ENCODE assay signal across 14 cellular contexts in genomic region chr13:43003729-43004128, GRCh38. TPM values are rescaled to one million over a fixed set of nuclear protein-coding genes. Genes with fewer than 3 reads are reported as not detected.
DNase-seq lines count a peak whose midpoint lies in the region; FAIRE-seq and TF ChIP-seq lines count a peak whose summit lies in the region.
"Had no signal": no experiment of that assay in that cellular context is flagged by ENCODE, and none has a peak within 500 bp of the region (broad histone marks: within the 10 kb centered on the region; RNA-seq: fewer than 3 reads in every experiment).

No MANE protein-coding gene starts in this region.

- no peak overlapping the region for H3K4ac ChIP-seq in mesenchymal stem cell (ENCODE audit: low read depth in 1 of 2, low read length in 2 of 2)

- H3K36me3 ChIP-seq in bronchial epithelial cell (ENCODE audit: control insufficient read depth, insufficient read depth, low read length): no peaks in the 10 kb centered on the region
- H3K36me3 ChIP-seq in mesenchymal stem cell (ENCODE audit: control insufficient read depth in 1 of 2, insufficient read depth in 2 of 2, low read depth in 1 of 2, low read length in 2 of 2): no peaks in the 10 kb centered on the region
- no peaks in the 10 kb centered on the region for H3K36me3 ChIP-seq in CD8-positive, alpha-beta memory T cell (ENCODE audit: insufficient read depth, low read length)
- H3K36me3 ChIP-seq: BLaER1 treated with 17β-estradiol and CSF1 and Interleukin-3, amounts not matched to agents 10 nM and 100 nM had no signal

- H3K27me3 ChIP-seq in bronchial epithelial cell (ENCODE audit: control insufficient read depth, insufficient read depth, low read length): no peaks in the 10 kb centered on the region
- H3K27me3 ChIP-seq in mesenchymal stem cell (ENCODE audit: control insufficient read depth in 1 of 2, insufficient read depth in 1 of 2, low read length in 2 of 2): no peaks in the 10 kb centered on the region
- H3K27me3 ChIP-seq in CD8-positive, alpha-beta memory T cell (ENCODE audit: insufficient read depth, low read length, poor library complexity, severe bottlenecking): no peaks in the 10 kb centered on the region
- H3K27me3 ChIP-seq: BLaER1 treated with 17β-estradiol and CSF1 and Interleukin-3, amounts not matched to agents 10 nM and 100 nM had no signal

- H4K8ac ChIP-seq in mesenchymal stem cell (ENCODE audit: low read length): no peak overlapping the region

- peaks cover 0 to 4% (median 0%) of the 10 kb centered on the region in 5 donors for H3K9me3 Mint-ChIP-seq in CD8-positive, alpha-beta memory T cell

- H3K14ac ChIP-seq in mesenchymal stem cell (ENCODE audit: low read length in 2 of 2): no peak overlapping the region

- no peak overlapping the region for H2BK120ac ChIP-seq in mesenchymal stem cell (ENCODE audit: low read depth, low read length)

- no peak overlapping the region for H2BK15ac ChIP-seq in mesenchymal stem cell (ENCODE audit: low read depth, poor library complexity, severe bottlenecking)

- DNase-seq in RWPE1 (ENCODE audit: low spot score) (no peak), bronchial epithelial cell (ENCODE audit: low read depth) (peak; percentile 52), mesenchymal stem cell (no peak), HK-2 (ENCODE audit: unreplicated experiment) (no peak), Kasumi-1 (lab: John Stamatoyannopoulos, UW) (no peak), cerebellum (ENCODE audit: low spot score) (no peak)
- no peak for DNase-seq in CD8-positive, alpha-beta memory T cell
- DNase-seq: ACHN; Calu3; CD4-positive, CD25-positive, alpha-beta regulatory T cell; DMS 273 treated with DMSO at 0.1 percent for 48 hours; GM23248 had no signal

- no peak overlapping the region for H2BK5ac ChIP-seq in mesenchymal stem cell (ENCODE audit: low read depth, low read length, poor library complexity, severe bottlenecking)

- H3K79me1 ChIP-seq in mesenchymal stem cell (replicated peaks; ENCODE audit: low read length, poor library complexity, severe bottlenecking): no peaks in the 10 kb centered on the region

- WGBS in mesenchymal stem cell: 95% methylated on average over 2 of the region's 6 CpGs

- no peak overlapping the region for H4K91ac ChIP-seq in mesenchymal stem cell (ENCODE audit: low read length)

- peaks cover 0 to 1% of the 10 kb centered on the region in 2 donors for H3K27me3 Mint-ChIP-seq in CD8-positive, alpha-beta memory T cell

- no peaks in the 10 kb centered on the region for H3K4me1 Mint-ChIP-seq in CD8-positive, alpha-beta memory T cell
- H3K4me1 Mint-ChIP-seq: CD4-positive, CD25-positive, alpha-beta regulatory T cell had no signal

- POLR2A ChIA-PET in RWPE1 (lab: Yijun Ruan, JAX; ENCODE audit: low non-redundant PET): no interaction called here
- POLR2A ChIA-PET in CD8-positive, alpha-beta memory T cell (lab: Charles Lee): no interaction called here

- no peak overlapping the region for H2BK12ac ChIP-seq in mesenchymal stem cell (ENCODE audit: low read length in 2 of 2)

- TF ChIP-seq CTCF in RWPE1 (conservative IDR thresholded peaks at IDR 0.05; ENCODE audit: low read depth) (no peak), bronchial epithelial cell (IDR thresholded peaks at IDR 0.05; ENCODE audit: insufficient read depth, low read length, severe bottlenecking) (no peak)

- H2AFZ ChIP-seq in mesenchymal stem cell (ENCODE audit: low read depth, low read length): no peak overlapping the region
- H2AFZ ChIP-seq: GM23248 had no signal

- H3K4me3 ChIP-seq in bronchial epithelial cell (ENCODE audit: low read depth, low read length): no peak overlapping the region
- no peak overlapping the region for H3K4me3 ChIP-seq in mesenchymal stem cell (ENCODE audit: insufficient read depth in 1 of 2, low read depth in 1 of 2, low read length in 2 of 2)
- H3K4me3 ChIP-seq in CD8-positive, alpha-beta memory T cell (ENCODE audit: low read length): no peak overlapping the region
- H3K4me3 ChIP-seq: BLaER1 treated with 17β-estradiol and CSF1 and Interleukin-3, amounts not matched to agents 10 nM and 100 nM; GM23248 had no signal

- H3K9ac ChIP-seq in mesenchymal stem cell (ENCODE audit: low read length): no peak overlapping the region
- H3K9ac ChIP-seq: BLaER1 treated with 17β-estradiol and CSF1 and Interleukin-3, amounts not matched to agents 10 nM and 100 nM; GM23248 had no signal

- peaks cover 0 to 11% (median 4%) of the 10 kb centered on the region in 3 donors for H3K36me3 Mint-ChIP-seq in CD8-positive, alpha-beta memory T cell

- H3K23ac ChIP-seq in mesenchymal stem cell (ENCODE audit: low read length in 2 of 2): no peak overlapping the region

- no peak overlapping the region for H3K18ac ChIP-seq in mesenchymal stem cell (ENCODE audit: low read depth in 1 of 2, low read length in 2 of 2)

- H2AK5ac ChIP-seq in mesenchymal stem cell (ENCODE audit: low read length, severe bottlenecking): peak overlapping the region; percentile 61

- no peak for FAIRE-seq in bronchial epithelial cell (lab: Jason Lieb, UNC)
- FAIRE-seq: H54 had no signal

- H3K27ac Mint-ChIP-seq in CD8-positive, alpha-beta memory T cell: peak overlapping the region in 1 of 8 donors; percentile 22
- H3K27ac Mint-ChIP-seq: CD4-positive, CD25-positive, alpha-beta regulatory T cell had no signal

- H3K4me2 ChIP-seq in mesenchymal stem cell (ENCODE audit: low read length, poor library complexity, severe bottlenecking): no peak overlapping the region
- H3K4me2 ChIP-seq: BLaER1 treated with 17β-estradiol and CSF1 and Interleukin-3, amounts not matched to agents 10 nM and 100 nM had no signal

- H3K9me3 ChIP-seq in mesenchymal stem cell (ENCODE audit: control insufficient read depth, low read length): no peaks in the 10 kb centered on the region
- H3K9me3 ChIP-seq in CD8-positive, alpha-beta memory T cell (ENCODE audit: low read length): no peaks in the 10 kb centered on the region

- CTCF ChIA-PET in RWPE1 (lab: Yijun Ruan, JAX): no interaction called here
- CTCF ChIA-PET in CD8-positive, alpha-beta memory T cell (lab: Charles Lee): interaction anchor here (1.4 to 1.6 kb wide), 2 partner anchors 11 to 12 kb away, joined by 3 to 4 read pairs; partner anchors contain the start of gene EPSTI1

- H3K4me1 ChIP-seq in mesenchymal stem cell (ENCODE audit: control insufficient read depth, insufficient read depth, low read depth, low read length): peaks cover 3% of the 10 kb centered on the region
- H3K4me1 ChIP-seq in CD8-positive, alpha-beta memory T cell (ENCODE audit: insufficient read depth, low read length): no peaks in the 10 kb centered on the region

- H3K27ac ChIP-seq in RWPE1: peak overlapping the region; percentile 77
- no peak overlapping the region for H3K27ac ChIP-seq in mesenchymal stem cell (ENCODE audit: low read length, poor library complexity, severe bottlenecking)
- no peak overlapping the region for H3K27ac ChIP-seq in CD8-positive, alpha-beta memory T cell (ENCODE audit: low read depth, low read length)
- H3K27ac ChIP-seq: BLaER1 treated with 17β-estradiol and CSF1 and Interleukin-3, amounts not matched to agents 10 nM and 100 nM; GM23248 had no signal

- H3K4me3 Mint-ChIP-seq in CD8-positive, alpha-beta memory T cell: no peak overlapping the region
- H3K4me3 Mint-ChIP-seq: CD4-positive, CD25-positive, alpha-beta regulatory T cell had no signal

RNA-seq across cellular contexts. Expression of gene EPSTI1, which starts 11.7 kb away (rescaled TPM):
- total RNA-seq in bronchial epithelial cell (0.53 and 1.2 TPM in 2 replicates), cerebellum (0.73 TPM)
- 9.4 TPM for polyA plus RNA-seq in mesenchymal stem cell (2013, experiment 1 of 2)
- 9.6 TPM for polyA plus RNA-seq in mesenchymal stem cell (2013, experiment 2 of 2)
- 1 to 10 TPM; 4.5 to 4.9 TPM for total RNA-seq in CD8-positive, alpha-beta memory T cell
- 17.3 TPM for polyA plus RNA-seq in CD8-positive, alpha-beta memory T cell

RNA-seq across cellular contexts. Expression of gene DNAJC15, which starts 19.7 kb away (rescaled TPM):
- total RNA-seq in bronchial epithelial cell (4.2 and 18.4 TPM in 2 replicates), cerebellum (12.0 TPM)
- polyA plus RNA-seq in mesenchymal stem cell (2013, experiment 1 of 2): 0.14 TPM
- polyA plus RNA-seq in mesenchymal stem cell (2013, experiment 2 of 2): 0.11 TPM
- 10 to 100 TPM; 13.2 to 13.6 TPM for total RNA-seq in CD8-positive, alpha-beta memory T cell
- polyA plus RNA-seq in CD8-positive, alpha-beta memory T cell: 13.7 TPM
